In genomic region chr17:16459850-16460550, GRCh38 we compare ENCODE assay signal across 23 cellular contexts. TPM values are rescaled to one million over a fixed set of nuclear protein-coding genes. Genes with fewer than 3 reads are reported as not detected.
DNase-seq lines count a peak whose midpoint lies in the region; ATAC-seq and TF ChIP-seq lines count a peak whose summit lies in the region.
"Had no signal": no experiment of that assay in that cellular context is flagged by ENCODE, and none has a peak within 500 bp of the region (broad histone marks: within the 10 kb centered on the region; RNA-seq: fewer than 3 reads in every experiment).

No MANE protein-coding gene starts in this region.

- H3K79me2 ChIP-seq in mammary epithelial cell (ENCODE audit: insufficient read depth, low read length), result no peaks in the 10 kb centered on the region

- 67% methylated on average over 3 of the region's 6 CpGs for WGBS in mammary epithelial cell (ENCODE audit: low coverage, missing lambda C conversion rate)
- 83 to 86% methylated on average over 6 of the region's 6 CpGs for WGBS in testis, 2 donors

- in situ Hi-C loops in mammary epithelial cell (cut with MboI; ENCODE audit: low sequenced_read_pairs in 2 of 2), result loop anchor here in 1 of 2 donors (5.0 kb wide), 1 partner anchor 57 kb away; no protein-coding TSS in a partner anchor

- H3K36me3 ChIP-seq in mammary epithelial cell (ENCODE audit: insufficient read depth, low read length) (no peaks in the 10 kb centered on the region), testis (ENCODE audit: low read depth, missing control alignments) (no peaks in the 10 kb centered on the region)
- H3K36me3 ChIP-seq: prostate gland had no signal

- H3K4me3 ChIP-seq in mammary epithelial cell (replicated peaks in 1 of 3; ENCODE audit: insufficient read depth in 1 of 3, low read depth in 2 of 3, low read length in 3 of 3), result no peak overlapping the region
- H3K4me3 ChIP-seq in testis, result no peak overlapping the region
- H3K4me3 ChIP-seq: coronary artery, prostate gland, tibial artery had no signal

- H3K4me2 ChIP-seq in mammary epithelial cell (ENCODE audit: insufficient read depth, low read depth, low read length), result no peak overlapping the region
- H3K4me2 ChIP-seq: KMS-11 had no signal

- CTCF ChIA-PET in mammary epithelial cell (lab: Charles Lee; ENCODE audit: low non-redundant PET), result no interaction called here
- CTCF ChIA-PET in activated naive CD4-positive, alpha-beta T cell treated with anti-CD3 and anti-CD28 coated beads, Interleukin-2, amount 10 ng/mL, durations not matched to agents 7 days and 5 days (lab: Charles Lee), result no interaction called here

- H3K27ac Mint-ChIP-seq in activated naive CD4-positive, alpha-beta T cell treated with anti-CD3 and anti-CD28 coated beads, Interleukin-2, amount 10 ng/mL, durations not matched to agents 7 days and 5 days, result no peak overlapping the region
- H3K27ac Mint-ChIP-seq: stimulated activated naive B cell treated with anti-CD40 and anti-IgM and Interleukin-4, amounts not matched to agents 10 μg/mL and 1 μg/mL and 100 μg/mL, for 72 hours had no signal

- no peaks in the 10 kb centered on the region for H3K27me3 ChIP-seq in mammary epithelial cell (ENCODE audit: insufficient read depth, low read length)
- H3K27me3 ChIP-seq in testis, result no peaks in the 10 kb centered on the region
- H3K27me3 ChIP-seq: tibial artery had no signal

- TF ChIP-seq POLR2A in testis (IDR thresholded peaks at IDR 0.05), result no peak

- DNase-seq in EH (ENCODE audit: low read depth), result peak; percentile 51
- DNase-seq in HT-29 (ENCODE audit: low spot score), result peak; percentile 45
- peak; percentile 47 for DNase-seq in mammary epithelial cell
- DNase-seq in kidney tubule cell (ENCODE audit: low spot score), result peak; percentile 50
- DNase-seq in stimulated activated CD4-positive, alpha-beta T cell treated with anti-CD3 and anti-CD28 coated beads, Interleukin-4, amount 100 ng/mL, for 4 hours, result no peak
- no peak for DNase-seq in activated naive CD4-positive, alpha-beta T cell treated with anti-CD3 and anti-CD28 coated beads, Interleukin-2, amount 10 ng/mL, durations not matched to agents 7 days and 5 days
- DNase-seq in testis, result no peak
- DNase-seq: CD4-positive, CD25-positive, alpha-beta regulatory T cell; DMS153; foreskin melanocyte; left colon; NCI-H187; nephron progenitor cell; NK-92 treated with Interleukin-12 subunit alpha and Interleukin-12 subunit beta, amount 100 ng/mL, for 24 hours; stimulated activated naive B cell treated with anti-CD40 and anti-IgM and Interleukin-4, amounts not matched to agents 10 μg/mL and 1 μg/mL and 100 μg/mL, for 72 hours; tibial artery had no signal

- H3K27ac ChIP-seq in mammary epithelial cell (ENCODE audit: insufficient read depth, low read depth, low read length), result no peak overlapping the region
- no peak overlapping the region for H3K27ac ChIP-seq in testis
- H3K27ac ChIP-seq: coronary artery, KMS-11, prostate gland, tibial artery had no signal

- H3K36me3 Mint-ChIP-seq in activated naive CD4-positive, alpha-beta T cell treated with anti-CD3 and anti-CD28 coated beads, Interleukin-2, amount 10 ng/mL, durations not matched to agents 7 days and 5 days, result no peaks in the 10 kb centered on the region
- H3K36me3 Mint-ChIP-seq: CD4-positive, CD25-positive, alpha-beta regulatory T cell had no signal

- H3K4me3 Mint-ChIP-seq in activated naive CD4-positive, alpha-beta T cell treated with anti-CD3 and anti-CD28 coated beads, Interleukin-2, amount 10 ng/mL, durations not matched to agents 7 days and 5 days, result no peak overlapping the region
- H3K4me3 Mint-ChIP-seq: activated T-helper 1 cell treated with anti-CD3 and anti-CD28 coated beads, Interleukin-12 subunit alpha, Interleukin-12 subunit beta, Interleukin-2, Interleukin-4 antibody, amounts not matched to agents 30 ng/mL and 10 ng/mL and 1 ng/mL, durations not matched to agents 14 hours and 24 hours and 36 hours; brain; CD4-positive, CD25-positive, alpha-beta regulatory T cell; nephron progenitor cell; stimulated activated naive B cell treated with anti-CD40 and anti-IgM and Interleukin-4, amounts not matched to agents 10 μg/mL and 1 μg/mL and 100 μg/mL, for 72 hours had no signal

- H3K9ac ChIP-seq in mammary epithelial cell (ENCODE audit: insufficient read depth, low read length), result no peak overlapping the region
- H3K9ac ChIP-seq: KMS-11 had no signal

- no peaks in the 10 kb centered on the region for H3K4me1 Mint-ChIP-seq in activated naive CD4-positive, alpha-beta T cell treated with anti-CD3 and anti-CD28 coated beads, Interleukin-2, amount 10 ng/mL, durations not matched to agents 7 days and 5 days

- TF ChIP-seq CTCF in mammary epithelial cell (conservative IDR thresholded peaks at IDR 0.05 in 1 of 2, IDR thresholded peaks at IDR 0.05 in 1 of 2; ENCODE audit: extremely low read depth in 1 of 2, insufficient read depth in 1 of 2, low read depth in 1 of 2, low read length in 2 of 2) (no peak), testis (IDR thresholded peaks at IDR 0.05) (no peak)

- H3K4me1 ChIP-seq in mammary epithelial cell (ENCODE audit: insufficient read depth, low read length), result peaks cover 21% of the 10 kb centered on the region
- peaks cover 37% of the 10 kb centered on the region for H3K4me1 ChIP-seq in testis
- H3K4me1 ChIP-seq: prostate gland had no signal

- BruUV-seq in mammary epithelial cell (replicated peaks; lab: Mats Ljungman, UMichigan), result TSS peak; percentile 21

- H3K27me3 Mint-ChIP-seq in activated naive CD4-positive, alpha-beta T cell treated with anti-CD3 and anti-CD28 coated beads, Interleukin-2, amount 10 ng/mL, durations not matched to agents 7 days and 5 days, result no peaks in the 10 kb centered on the region
- H3K27me3 Mint-ChIP-seq: brain; CD4-positive, CD25-positive, alpha-beta regulatory T cell; stimulated activated naive B cell treated with anti-CD40 and anti-IgM and Interleukin-4, amounts not matched to agents 10 μg/mL and 1 μg/mL and 100 μg/mL, for 72 hours had no signal

- no peaks in the 10 kb centered on the region for H3K9me3 ChIP-seq in mammary epithelial cell (replicated peaks; ENCODE audit: insufficient read depth, low read length)
- H3K9me3 ChIP-seq in testis, result no peaks in the 10 kb centered on the region
- H3K9me3 ChIP-seq: prostate gland, tibial artery had no signal

- H4K20me1 ChIP-seq in mammary epithelial cell (ENCODE audit: insufficient read depth, low read length), result no peaks in the 10 kb centered on the region

- dilution Hi-C loops in mammary epithelial cell (cut with HindIII; ENCODE audit: low sequenced_read_pairs), result no loop called here

- intact Hi-C loops in mammary epithelial cell (cut with micrococcal nuclease) (no loop called here), testis (cut with DNase I; ENCODE audit: low total_unique reads) (loop anchor here (5.0 kb wide), 1 partner anchor 62 kb away; no protein-coding TSS in a partner anchor)

- peak overlapping the region; percentile 35 for H2AFZ ChIP-seq in mammary epithelial cell (ENCODE audit: low read depth, low read length)

- no peak for ATAC-seq in GM21723 (IDR thresholded peaks at IDR 0.05; ENCODE audit: unreplicated experiment)
- ATAC-seq: left colon; SK-N-SH treated with all-trans-retinoic acid at 6 μM for 48 hours; stimulated activated naive B cell treated with anti-CD40 and anti-IgM and Interleukin-4, amounts not matched to agents 10 μg/mL and 1 μg/mL and 100 μg/mL, for 72 hours had no signal

- H3K9me3 Mint-ChIP-seq in activated naive CD4-positive, alpha-beta T cell treated with anti-CD3 and anti-CD28 coated beads, Interleukin-2, amount 10 ng/mL, durations not matched to agents 7 days and 5 days, result no peaks in the 10 kb centered on the region
- H3K9me3 Mint-ChIP-seq: activated T-helper 1 cell treated with anti-CD3 and anti-CD28 coated beads, Interleukin-12 subunit alpha, Interleukin-12 subunit beta, Interleukin-2, Interleukin-4 antibody, amounts not matched to agents 30 ng/mL and 10 ng/mL and 1 ng/mL, durations not matched to agents 14 hours and 24 hours and 36 hours; brain; nephron progenitor cell; stimulated activated naive B cell treated with anti-CD40 and anti-IgM and Interleukin-4, amounts not matched to agents 10 μg/mL and 1 μg/mL and 100 μg/mL, for 72 hours had no signal

RNA-seq across cellular contexts. Expression of gene LRRC75A, which starts 32.0 kb away (rescaled TPM):
- total RNA-seq in HT-29 (2014; rRNA removed; shearing (Covaris generic)), result 8.0 and 12.3 TPM in 2 replicates
- total RNA-seq in mammary epithelial cell, result under 1 TPM; under 0.01 to 0.16 TPM
- 0.02 TPM for polyA plus RNA-seq in mammary epithelial cell
- not detected for polyA minus RNA-seq in mammary epithelial cell
- 10 to 100 TPM; 44.5 to 47.9 TPM for total RNA-seq in testis
- 39.1 TPM for polyA plus RNA-seq in testis (ENCODE audit: insufficient read depth, low read depth, low replicate concordance)

RNA-seq across cellular contexts. Expression of gene TRPV2, which starts 44.6 kb away (rescaled TPM):
- total RNA-seq in HT-29 (2014; rRNA removed; shearing (Covaris generic)), result not detected in 2 replicates
- total RNA-seq in mammary epithelial cell (under 1 TPM in 1 of 2 donors, not detected in 1; 0.33 TPM), testis (1 to 10 TPM; 7.1 to 7.7 TPM)
- polyA plus RNA-seq in mammary epithelial cell (0.09 TPM), testis (ENCODE audit: insufficient read depth, low read depth, low replicate concordance) (7.6 TPM)
- not detected for polyA minus RNA-seq in mammary epithelial cell

Comparison
In these comparisons a context has a peak if more than half of its experiments do, and no peak if none do; other contexts are left out.
1. DNase-seq: peak in EH (single experiment), HT-29 (single experiment), mammary epithelial cell (single experiment) and kidney tubule cell (single experiment); none in stimulated activated CD4-positive, alpha-beta T cell treated with anti-CD3 and anti-CD28 coated beads, Interleukin-4, amount 100 ng/mL, for 4 hours (0 of 2), activated naive CD4-positive, alpha-beta T cell treated with anti-CD3 and anti-CD28 coated beads, Interleukin-2, amount 10 ng/mL, durations not matched to agents 7 days and 5 days (single experiment) and testis (single experiment).